ENCODE assay signal across 17 cellular contexts in the genomic region with DNA sequence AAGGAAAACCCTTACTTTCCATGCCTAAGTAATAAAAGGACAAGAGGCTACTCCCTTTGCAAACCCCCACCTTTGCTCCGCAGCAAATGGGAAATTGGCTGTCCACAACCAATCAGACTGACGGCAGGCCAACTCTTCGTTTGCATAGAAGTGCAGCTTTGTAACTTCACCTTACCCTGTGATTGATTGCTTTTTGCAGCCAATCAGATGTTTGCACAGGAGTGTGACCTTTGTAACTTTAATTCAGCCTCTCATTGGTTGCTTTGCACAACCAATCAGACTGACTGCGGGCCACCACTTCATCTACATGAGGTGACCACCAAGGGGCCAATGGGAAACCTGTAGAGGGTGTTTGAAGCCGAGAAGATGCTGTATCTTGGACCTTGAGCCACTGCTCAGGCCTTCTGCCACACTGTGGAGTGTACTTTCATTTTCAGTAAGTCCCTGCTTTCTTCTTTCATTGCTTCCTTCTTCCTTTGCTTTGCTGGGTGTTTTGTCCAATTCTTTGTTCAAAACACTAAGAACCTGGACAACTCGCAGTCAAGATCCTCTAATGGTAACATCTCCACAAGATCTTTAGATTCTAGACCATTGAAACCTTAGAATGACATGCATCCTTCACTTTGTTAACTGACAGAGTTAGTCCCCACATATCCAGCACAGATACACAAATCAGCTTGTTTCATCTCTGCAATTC. TPM values are rescaled to one million over a fixed set of nuclear protein-coding genes. Genes with fewer than 3 reads are reported as not detected.
DNase-seq lines count a peak whose midpoint lies in the region; ATAC-seq, FAIRE-seq and TF ChIP-seq lines count a peak whose summit lies in the region.
"Had no signal": no experiment of that assay in that cellular context is flagged by ENCODE, and none has a peak within 500 bp of the region (broad histone marks: within the 10 kb centered on the region; RNA-seq: fewer than 3 reads in every experiment).

No MANE protein-coding gene starts in this region.

- H3K9me3 ChIP-seq in OCI-LY3 (ENCODE audit: insufficient read depth, low read length) (no peaks in the 10 kb centered on the region), endothelial cell of umbilical vein (replicated peaks; ENCODE audit: control insufficient read depth, insufficient read depth, low read length) (no peaks in the 10 kb centered on the region), pancreas (no peaks in the 10 kb centered on the region), spleen (no peaks in the 10 kb centered on the region)
- H3K9me3 ChIP-seq: thoracic aorta had no signal

- BruUV-seq in endothelial cell of umbilical vein (replicated peaks; lab: Mats Ljungman, UMichigan), result no TSS peak

- TF ChIP-seq CTCF in OCI-LY3 (IDR thresholded peaks at IDR 0.05; ENCODE audit: low read depth, low read length) (no peak), endothelial cell of umbilical vein (IDR thresholded peaks at IDR 0.05; ENCODE audit: extremely low read depth in 1 of 2, insufficient read depth in 1 of 2, low read depth in 1 of 2, low read length in 2 of 2) (no peak), pancreas (IDR thresholded peaks at IDR 0.05) (no peak), spleen (IDR thresholded peaks at IDR 0.05 in 8 of 11, conservative IDR thresholded peaks at IDR 0.05 in 3 of 11) (no peak)

- ATAC-seq in pancreas, result peak; percentile 68 to 97 (median 92)
- no peak for ATAC-seq in GM21825 (IDR thresholded peaks at IDR 0.05; ENCODE audit: unreplicated experiment)
- ATAC-seq: natural killer cell had no signal

- 39 to 45% methylated on average over 6 of the region's 6 CpGs for WGBS in pancreas, 2 donors
- 76 to 87% (median 79%) methylated on average over 6 of the region's 6 CpGs for WGBS in spleen, 5 donors

- no peaks in the 10 kb centered on the region for H3K27me3 ChIP-seq in OCI-LY3 (ENCODE audit: low read depth, low read length)
- H3K27me3 ChIP-seq in endothelial cell of umbilical vein (ENCODE audit: control insufficient read depth in 2 of 2, insufficient read depth in 2 of 2, low read length in 2 of 2), result no peaks in the 10 kb centered on the region
- H3K27me3 ChIP-seq in pancreas, result no peaks in the 10 kb centered on the region
- H3K27me3 ChIP-seq in spleen (replicated peaks in 1 of 7), result peaks cover 0 to 4% (median 0%) of the 10 kb centered on the region in 7 donors

- H3K79me2 ChIP-seq in OCI-LY3 (ENCODE audit: low read length) (no peaks in the 10 kb centered on the region), endothelial cell of umbilical vein (ENCODE audit: control insufficient read depth, insufficient read depth, low read length) (no peaks in the 10 kb centered on the region)

- no peaks in the 10 kb centered on the region for H3K36me3 ChIP-seq in OCI-LY3 (replicated peaks; ENCODE audit: low read depth, low read length)
- H3K36me3 ChIP-seq in endothelial cell of umbilical vein (ENCODE audit: control insufficient read depth in 2 of 2, extremely low read depth in 1 of 2, insufficient read depth in 2 of 2, low read length in 2 of 2), result no peaks in the 10 kb centered on the region
- no peaks in the 10 kb centered on the region for H3K36me3 ChIP-seq in pancreas
- no peaks in the 10 kb centered on the region for H3K36me3 ChIP-seq in spleen
- H3K36me3 ChIP-seq: thoracic aorta had no signal

- POLR2A ChIA-PET in endothelial cell of umbilical vein (lab: Charles Lee), result no interaction called here

- intact Hi-C loops in activated CD4-positive, alpha-beta T cell treated with anti-CD3 and anti-CD28 coated beads, Interleukin-2, amount 10 ng/mL, durations not matched to agents 24 days and 14 days (cut with micrococcal nuclease), result no loop called here
- intact Hi-C loops in endothelial cell of umbilical vein (cut with micrococcal nuclease) (no loop called here), pancreas (cut with DNase I) (no loop called here), spleen (cut with DNase I; ENCODE audit: low total_unique reads) (no loop called here)

- DNase-seq in activated CD4-positive, alpha-beta T cell treated with anti-CD3 and anti-CD28 coated beads, Interleukin-2, amount 10 ng/mL, durations not matched to agents 24 days and 14 days, result peak; percentile 61
- no peak for DNase-seq in activated CD4-positive, alpha-beta T cell treated with anti-CD3 and anti-CD28 coated beads for 48 hours
- no peak for DNase-seq in endothelial cell of umbilical vein (ENCODE audit: low read depth, low spot score)
- peak in 3 of 6 donors; percentile 20 to 63 (median 59) for DNase-seq in pancreas
- no peak for DNase-seq in cortex of kidney (lab: John Stamatoyannopoulos, UW)
- no peak for DNase-seq in spleen
- DNase-seq: activated CD8-positive, alpha-beta memory T cell treated with anti-CD3 and anti-CD28 coated beads, Interleukin-2, amount 50 U/mL, for 4 hours; aorta; effector CD4-positive, alpha-beta T cell; natural killer cell; NCI-H1092; NCI-H510A treated with DMSO at 0.1 percent for 48 hours had no signal

- H3K4me3 Mint-ChIP-seq in activated CD4-positive, alpha-beta T cell treated with anti-CD3 and anti-CD28 coated beads, Interleukin-2, amount 10 ng/mL, durations not matched to agents 24 days and 14 days, result peak overlapping the region; percentile 33
- H3K4me3 Mint-ChIP-seq: natural killer cell had no signal

- H3K9ac ChIP-seq in OCI-LY3 (ENCODE audit: low read length) (no peak overlapping the region), endothelial cell of umbilical vein (replicated peaks; ENCODE audit: extremely low read depth, insufficient read depth, low read length) (no peak overlapping the region)

- H3K4me3 ChIP-seq in OCI-LY3 (ENCODE audit: low read length), result no peak overlapping the region
- no peak overlapping the region for H3K4me3 ChIP-seq in endothelial cell of umbilical vein (replicated peaks in 1 of 3; ENCODE audit: insufficient read depth in 1 of 3, low read depth in 1 of 3, low read length in 3 of 3)
- peak overlapping the region in 1 of 4 donors; percentile 23 for H3K4me3 ChIP-seq in pancreas
- H3K4me3 ChIP-seq in spleen, result no peak overlapping the region
- H3K4me3 ChIP-seq: thoracic aorta had no signal

- H3K4me1 ChIP-seq in OCI-LY3 (ENCODE audit: low read length) (no peaks in the 10 kb centered on the region), endothelial cell of umbilical vein (ENCODE audit: control insufficient read depth, extremely low read depth, insufficient read depth, low read length) (peaks cover 5% of the 10 kb centered on the region), pancreas (peaks cover 0 to 6% (median 0%) of the 10 kb centered on the region in 3 donors), spleen (no peaks in the 10 kb centered on the region)

- H3K27ac Mint-ChIP-seq in activated CD4-positive, alpha-beta T cell treated with anti-CD3 and anti-CD28 coated beads, Interleukin-2, amount 10 ng/mL, durations not matched to agents 24 days and 14 days, result peak overlapping the region; percentile 10
- H3K27ac Mint-ChIP-seq: natural killer cell had no signal

- peaks cover 5% of the 10 kb centered on the region for H3K9me3 Mint-ChIP-seq in activated CD4-positive, alpha-beta T cell treated with anti-CD3 and anti-CD28 coated beads, Interleukin-2, amount 10 ng/mL, durations not matched to agents 24 days and 14 days

- H3K4me1 Mint-ChIP-seq in activated CD4-positive, alpha-beta T cell treated with anti-CD3 and anti-CD28 coated beads, Interleukin-2, amount 10 ng/mL, durations not matched to agents 24 days and 14 days, result peaks cover 43% of the 10 kb centered on the region
- H3K4me1 Mint-ChIP-seq: natural killer cell had no signal

- H4K20me1 ChIP-seq in OCI-LY3 (ENCODE audit: insufficient read depth, low read length) (no peaks in the 10 kb centered on the region), endothelial cell of umbilical vein (replicated peaks; ENCODE audit: control insufficient read depth, extremely low read depth, insufficient read depth, low read length) (no peaks in the 10 kb centered on the region)

- H3K4me2 ChIP-seq in OCI-LY3 (ENCODE audit: low read length) (no peak overlapping the region), endothelial cell of umbilical vein (ENCODE audit: insufficient read depth, low read length) (no peak overlapping the region)

- H3K36me3 Mint-ChIP-seq in activated CD4-positive, alpha-beta T cell treated with anti-CD3 and anti-CD28 coated beads, Interleukin-2, amount 10 ng/mL, durations not matched to agents 24 days and 14 days (ENCODE audit: low read depth), result no peaks in the 10 kb centered on the region
- H3K36me3 Mint-ChIP-seq: natural killer cell had no signal

- peak; percentile 59 for FAIRE-seq in endothelial cell of umbilical vein (lab: Jason Lieb, UNC)
- FAIRE-seq in pancreas (lab: Jason Lieb, UNC), result no peak
- FAIRE-seq: A204.1, D721Med had no signal

- TF ChIP-seq POLR2A in endothelial cell of umbilical vein (IDR thresholded peaks at IDR 0.05; ENCODE audit: low read depth, low read length) (no peak), spleen (IDR thresholded peaks at IDR 0.05) (no peak)

- dilution Hi-C loops in endothelial cell of umbilical vein (cut with MboI; ENCODE audit: extremely low pct_ligation_motif_present, low sequenced_read_pairs), result no loop called here

- H3K27ac ChIP-seq in OCI-LY3 (ENCODE audit: low read length) (no peak overlapping the region), endothelial cell of umbilical vein (ENCODE audit: insufficient read depth, low read depth, low read length) (no peak overlapping the region), pancreas (peak overlapping the region in 2 of 4 donors; percentile 40 to 50), spleen (no peak overlapping the region)
- H3K27ac ChIP-seq: thoracic aorta had no signal

- no peaks in the 10 kb centered on the region for H3K9me1 ChIP-seq in endothelial cell of umbilical vein (replicated peaks; ENCODE audit: control insufficient read depth, extremely low read depth, insufficient read depth, low read length)

- CTCF ChIA-PET in endothelial cell of umbilical vein (lab: Charles Lee), result no interaction called here

- H3K27me3 Mint-ChIP-seq in activated CD4-positive, alpha-beta T cell treated with anti-CD3 and anti-CD28 coated beads, Interleukin-2, amount 10 ng/mL, durations not matched to agents 24 days and 14 days, result no peaks in the 10 kb centered on the region

- H2AFZ ChIP-seq in OCI-LY3 (ENCODE audit: low read depth, low read length), result peak overlapping the region; percentile 54; the same call in 1 of the 2 replicates
- H2AFZ ChIP-seq in endothelial cell of umbilical vein (ENCODE audit: low read depth, low read length), result peak overlapping the region; percentile 45

RNA-seq across cellular contexts. Expression of a gene that starts 51.3 kb away (rescaled TPM):
- total RNA-seq in activated CD4-positive, alpha-beta T cell treated with anti-CD3 and anti-CD28 coated beads, Interleukin-2, amount 10 ng/mL, durations not matched to agents 24 days and 14 days, result not detected in 2 replicates
- total RNA-seq in endothelial cell of umbilical vein (0.14 and 0.29 TPM in 2 replicates), pancreas (10 to 100 TPM in 2 of 6 donors, 1 to 10 TPM in 4; 4.6 to 19.8 (median 7.4) TPM), spleen (1 to 10 TPM in 3 of 7 donors, under 1 TPM in 3, not detected in 1; 0.49 to 4.3 (median 0.93) TPM)
- polyA plus RNA-seq in endothelial cell of umbilical vein (0.10 and 0.21 TPM in 2 replicates), pancreas (10 to 100 TPM in 1 of 2 donors, 1 to 10 TPM in 1; 8.4 to 15.4 TPM), spleen (under 1 TPM; 0.07 to 0.26 (median 0.22) TPM)
- 0.06 and 0.17 TPM in 2 replicates for polyA plus RNA-seq in endothelial cell of umbilical vein (2011; cell fraction: cytosol; rRNA removed)
- polyA plus RNA-seq in endothelial cell of umbilical vein (2011; cell fraction: nucleus; rRNA removed), result 0.33 and 0.38 TPM in 2 replicates
- polyA plus RNA-seq in endothelial cell of umbilical vein (2012), result 0.11 and 0.41 TPM in 2 replicates
- 0.22 and 0.91 TPM in 2 replicates for polyA minus RNA-seq in endothelial cell of umbilical vein
- polyA minus RNA-seq in endothelial cell of umbilical vein (2011; cell fraction: cytosol; rRNA and poly(A)+ RNA removed), result not detected
- 0.29 and 1.3 TPM in 2 replicates for polyA minus RNA-seq in endothelial cell of umbilical vein (2011; cell fraction: nucleus; rRNA and poly(A)+ RNA removed)
